10 cellular contexts compared by ENCODE assay signal in genomic region chr12:106108187-106108816, GRCh38. TPM values are rescaled to one million over a fixed set of nuclear protein-coding genes. Genes with fewer than 3 reads are reported as not detected.
DNase-seq lines count a peak whose midpoint lies in the region; ATAC-seq and TF ChIP-seq lines count a peak whose summit lies in the region.
"Had no signal": no experiment of that assay in that cellular context is flagged by ENCODE, and none has a peak within 500 bp of the region (broad histone marks: within the 10 kb centered on the region; RNA-seq: fewer than 3 reads in every experiment).

No MANE protein-coding gene starts in this region.

- no peak for TF ChIP-seq CTCF in ascending aorta (IDR thresholded peaks at IDR 0.05)
- no peak for TF ChIP-seq CTCF in Calu3 (IDR thresholded peaks at IDR 0.05; ENCODE audit: unreplicated experiment)

- H3K4me1 ChIP-seq in ascending aorta: peaks cover 24 to 77% of the 10 kb centered on the region in 2 donors

- peaks cover 33% of the 10 kb centered on the region for H3K4me1 Mint-ChIP-seq in Calu3 (ENCODE audit: low read depth, unreplicated experiment)

- BruUV-seq in Calu3 (replicated peaks; lab: Mats Ljungman, UMichigan): no TSS peak

- DNase-seq in EL (peak; percentile 47), ascending aorta (ENCODE audit: low spot score in 2 of 2) (no peak), left ventricle myocardium superior (no peak), pons (ENCODE audit: low spot score) (peak; percentile 44), Calu3 (no peak)
- no peak for DNase-seq in activated naive CD4-positive, alpha-beta T cell (lab: John Stamatoyannopoulos, UW)
- DNase-seq: testis had no signal

- no peak overlapping the region for H3K27ac Mint-ChIP-seq in Calu3 (ENCODE audit: unreplicated experiment)
- H3K27ac Mint-ChIP-seq: activated T-helper 2 cell treated with anti-CD3 and anti-CD28 coated beads, Interferon-gamma antibody, Interleukin-2, Interleukin-4, amounts not matched to agents 10 μg/mL and 5 μg/mL and 100 μg/mL, durations not matched to agents 14 hours and 24 hours and 36 hours had no signal

- H3K9me3 Mint-ChIP-seq in Calu3 (ENCODE audit: low read depth, unreplicated experiment): no peaks in the 10 kb centered on the region
- H3K9me3 Mint-ChIP-seq: activated T-helper 2 cell treated with anti-CD3 and anti-CD28 coated beads, Interferon-gamma antibody, Interleukin-2, Interleukin-4, amounts not matched to agents 10 μg/mL and 5 μg/mL and 100 μg/mL, durations not matched to agents 14 hours and 24 hours and 36 hours had no signal

- no peaks in the 10 kb centered on the region for H3K27me3 Mint-ChIP-seq in Calu3 (ENCODE audit: unreplicated experiment)

- H3K9me3 ChIP-seq in ascending aorta: no peaks in the 10 kb centered on the region
- H3K9me3 ChIP-seq: testis had no signal

- no peak overlapping the region for H3K4me3 Mint-ChIP-seq in Calu3 (ENCODE audit: low read depth, unreplicated experiment)

- ATAC-seq in left ventricle myocardium superior (peak; percentile 46), HG03432 (IDR thresholded peaks at IDR 0.05; ENCODE audit: unreplicated experiment) (no peak), GM18868 (IDR thresholded peaks at IDR 0.05; ENCODE audit: unreplicated experiment) (no peak)

- H3K36me3 ChIP-seq in ascending aorta: no peaks in the 10 kb centered on the region

- no peaks in the 10 kb centered on the region for H3K36me3 Mint-ChIP-seq in Calu3 (ENCODE audit: insufficient read depth, unreplicated experiment)

- no peak overlapping the region for H3K4me3 ChIP-seq in ascending aorta
- H3K4me3 ChIP-seq: testis had no signal

- no peaks in the 10 kb centered on the region for H3K27me3 ChIP-seq in ascending aorta
- H3K27me3 ChIP-seq: testis had no signal

- peak overlapping the region; percentile 91 for H3K27ac ChIP-seq in ascending aorta

- CTCF ChIA-PET in Calu3 (lab: Charles Lee): interaction anchor here (1.6 kb wide), 1 partner anchor 12 kb away, joined by 6 read pairs; no protein-coding TSS in a partner anchor

- intact Hi-C loops in ascending aorta (cut with DNase I): no loop called here
- intact Hi-C loops in left ventricle myocardium superior (cut with micrococcal nuclease): no loop called here
- intact Hi-C loops in Calu3 (cut with micrococcal nuclease; ENCODE audit: unreplicated experiment): no loop called here

RNA-seq across cellular contexts. Expression of gene NUAK1, which starts 30.5 kb away (rescaled TPM):
- total RNA-seq in ascending aorta: 29.7 TPM
- 38.8 TPM for total RNA-seq in left ventricle myocardium superior
- 8.0 and 14.3 TPM in 2 replicates for total RNA-seq in Calu3 (2022)

Comparison
In these comparisons a context has a peak if more than half of its experiments do, and no peak if none do; other contexts are left out.
1. DNase-seq: peak in EL (single experiment) and pons (single experiment); none in ascending aorta (0 of 2), left ventricle myocardium superior (single experiment), activated naive CD4-positive, alpha-beta T cell (0 of 4) and Calu3 (single experiment).